In the genomic region with DNA sequence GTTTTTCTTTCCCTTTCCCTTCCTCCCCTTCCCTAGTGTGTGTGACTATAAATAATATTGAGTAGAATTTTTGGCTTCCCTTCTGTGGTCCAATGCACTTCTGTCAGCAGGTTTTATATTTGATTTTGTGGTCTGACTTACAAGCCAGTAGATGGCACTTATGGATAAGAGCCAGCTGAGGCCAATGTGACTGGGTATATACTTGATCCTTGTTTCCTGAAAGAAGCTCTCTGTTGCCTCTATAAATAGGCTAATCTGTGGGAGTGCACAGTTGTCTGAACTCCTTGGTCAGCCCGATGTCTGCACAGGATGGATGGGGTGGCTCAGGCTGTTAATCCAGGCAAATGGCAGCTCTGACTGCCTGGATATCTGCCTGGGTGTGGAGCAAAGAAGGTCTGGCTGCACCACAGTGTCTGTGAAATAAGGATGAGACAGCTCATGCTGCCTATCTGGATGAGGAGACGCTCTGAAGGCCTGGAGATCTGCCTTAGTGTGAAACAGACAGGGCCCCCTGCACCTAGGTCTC, we compare ENCODE assay signal across 32 cellular contexts.
A peak's percentile ranks its signal among the peaks of the same experiment; 100 is the strongest.
DNase-seq lines count a peak whose midpoint lies in the region; ATAC-seq, FAIRE-seq and TF ChIP-seq lines count a peak whose summit lies in the region.
"Had no signal": no experiment of that assay in that cellular context is flagged by ENCODE, and none has a peak within 500 bp of the region (broad histone marks: within the 10 kb centered on the region; RNA-seq: fewer than 3 reads in every experiment).

No MANE protein-coding gene starts in this region.

- no peak overlapping the region for H4K5ac ChIP-seq in mesendoderm (ENCODE audit: low read length)

- H3K27me3 ChIP-seq in PC-3 (ENCODE audit: low read length) (no peaks in the 10 kb centered on the region), mesendoderm (ENCODE audit: insufficient read depth, low read length, poor library complexity) (no peaks in the 10 kb centered on the region), upper lobe of right lung (no peaks in the 10 kb centered on the region), trophoblast cell (ENCODE audit: insufficient read depth, low read length) (no peaks in the 10 kb centered on the region)
- H3K27me3 ChIP-seq: adrenal gland, brain microvascular endothelial cell, dorsolateral prefrontal cortex, gastroesophageal sphincter, sigmoid colon had no signal

- no peaks in the 10 kb centered on the region for H3K9me3 ChIP-seq in PC-3 (ENCODE audit: low read length)
- no peaks in the 10 kb centered on the region for H3K9me3 ChIP-seq in upper lobe of right lung
- no peaks in the 10 kb centered on the region for H3K9me3 ChIP-seq in trophoblast cell (ENCODE audit: insufficient read depth, low read depth, low read length)
- H3K9me3 ChIP-seq: adrenal gland, psoas muscle, sigmoid colon had no signal

- ATAC-seq in PC-3 (peak; percentile 74), upper lobe of right lung (no peak), GM19395 (IDR thresholded peaks at IDR 0.05; ENCODE audit: unreplicated experiment) (no peak)
- ATAC-seq: gastroesophageal sphincter; psoas muscle; stimulated activated memory B cell treated with anti-CD40 and anti-IgM and Interleukin-4, amounts not matched to agents 10 μg/mL and 1 μg/mL and 100 μg/mL, for 72 hours; WTC11 had no signal

- intact Hi-C loops in PC-3 (cut with micrococcal nuclease) (no loop called here), upper lobe of right lung (cut with DNase I) (no loop called here)

- H4K12ac ChIP-seq in trophoblast cell (ENCODE audit: low read depth, low read length): no peak overlapping the region

- POLR2A ChIA-PET in PC-3 (lab: Charles Lee; ENCODE audit: unreplicated experiment): no interaction called here

- no peaks in the 10 kb centered on the region for H3K9me2 ChIP-seq in PC-3 (replicated peaks; ENCODE audit: low read length)

- H3K79me1 ChIP-seq in mesendoderm (ENCODE audit: low read length) (no peaks in the 10 kb centered on the region), trophoblast cell (ENCODE audit: low read length) (no peaks in the 10 kb centered on the region)

- H3K56ac ChIP-seq in mesendoderm (ENCODE audit: low read length): no peak overlapping the region

- H4K91ac ChIP-seq in trophoblast cell (ENCODE audit: low read depth, low read length): no peak overlapping the region

- H2AFZ ChIP-seq in PC-3 (ENCODE audit: low read length): no peak overlapping the region
- no peak overlapping the region for H2AFZ ChIP-seq in trophoblast cell (ENCODE audit: insufficient read depth, low read length, poor library complexity)

- no peak overlapping the region for H3K4ac ChIP-seq in mesendoderm (ENCODE audit: low read depth, low read length)
- H3K4ac ChIP-seq in trophoblast cell (ENCODE audit: low read depth, low read length): no peak overlapping the region

- H2BK120ac ChIP-seq in mesendoderm (ENCODE audit: low read depth, low read length) (no peak overlapping the region), trophoblast cell (ENCODE audit: insufficient read depth, low read length, poor library complexity) (no peak overlapping the region)

- H2BK5ac ChIP-seq in mesendoderm (ENCODE audit: low read length) (no peak overlapping the region), trophoblast cell (ENCODE audit: low read depth, low read length, poor library complexity) (no peak overlapping the region)

- FAIRE-seq in H54 (lab: Jason Lieb, UNC): peak; percentile 11
- FAIRE-seq: HTR-8/SVneo had no signal

- H3K9ac ChIP-seq in PC-3 (ENCODE audit: low read length) (no peak overlapping the region), mesendoderm (ENCODE audit: low read length) (no peak overlapping the region), trophoblast cell (ENCODE audit: low read length) (no peak overlapping the region)

- no peak overlapping the region for H3K4me2 ChIP-seq in PC-3 (ENCODE audit: low read length)
- no peak overlapping the region for H3K4me2 ChIP-seq in mesendoderm (ENCODE audit: low read length)
- no peak overlapping the region for H3K4me2 ChIP-seq in trophoblast cell (ENCODE audit: low read length)

- H2AK5ac ChIP-seq in mesendoderm (ENCODE audit: low read length) (no peak overlapping the region), trophoblast cell (ENCODE audit: low read length) (no peak overlapping the region)

- TF ChIP-seq POLR2A in H54 (IDR thresholded peaks at IDR 0.05; ENCODE audit: low read depth, low read length): no peak

- no peak overlapping the region for H3K18ac ChIP-seq in mesendoderm (ENCODE audit: low read length)
- no peak overlapping the region for H3K18ac ChIP-seq in trophoblast cell (ENCODE audit: low read length)

- H4K8ac ChIP-seq in mesendoderm (ENCODE audit: low read depth, low read length) (no peak overlapping the region), trophoblast cell (ENCODE audit: low read depth, low read length) (no peak overlapping the region)

- H3K4me3 ChIP-seq in PC-3 (ENCODE audit: low read length) (no peak overlapping the region), mesendoderm (ENCODE audit: low read length) (no peak overlapping the region), upper lobe of right lung (no peak overlapping the region), trophoblast cell (ENCODE audit: low read depth, low read length) (no peak overlapping the region)
- H3K4me3 ChIP-seq: adrenal gland, dorsolateral prefrontal cortex, gastroesophageal sphincter, psoas muscle, sigmoid colon, SK-N-MC had no signal

- no peak overlapping the region for H3K14ac ChIP-seq in trophoblast cell (ENCODE audit: low read length)

- CTCF ChIA-PET in PC-3 (lab: Charles Lee): no interaction called here

- H3F3A ChIP-seq in PC-3 (ENCODE audit: low read length, unreplicated experiment): no peaks in the 10 kb centered on the region

- H3K23ac ChIP-seq in mesendoderm (ENCODE audit: low read length) (no peak overlapping the region), trophoblast cell (ENCODE audit: low read length) (no peak overlapping the region)

- H4K20me1 ChIP-seq in PC-3 (ENCODE audit: low read length): no peaks in the 10 kb centered on the region

- BruUV-seq in PC-3 (replicated peaks; lab: Mats Ljungman, UMichigan): no TSS peak

- no peak overlapping the region for H2BK15ac ChIP-seq in mesendoderm (replicated peaks; ENCODE audit: low read depth)

- no CpG with 5 or more reads among the region's 2 CpGs for WGBS in mesendoderm (ENCODE audit: extremely low coverage, insufficient coverage, low lambda C conversion rate)
- no CpG with 5 or more reads among the region's 2 CpGs for WGBS in trophoblast cell (ENCODE audit: extremely low coverage, insufficient coverage, insufficient read length)

- no peaks in the 10 kb centered on the region for H3K36me3 ChIP-seq in PC-3 (ENCODE audit: low read depth, low read length)
- no peaks in the 10 kb centered on the region for H3K36me3 ChIP-seq in mesendoderm (ENCODE audit: control insufficient read depth, insufficient read depth, low read length)
- no peaks in the 10 kb centered on the region for H3K36me3 ChIP-seq in upper lobe of right lung
- H3K36me3 ChIP-seq in trophoblast cell (ENCODE audit: control insufficient read depth in 1 of 2, insufficient read depth in 2 of 2, low read length in 2 of 2): no peaks in the 10 kb centered on the region
- H3K36me3 ChIP-seq: adrenal gland, brain microvascular endothelial cell, gastroesophageal sphincter, sigmoid colon had no signal

- H3K79me2 ChIP-seq in PC-3 (ENCODE audit: low read length): no peaks in the 10 kb centered on the region
- H3K79me2 ChIP-seq in mesendoderm (ENCODE audit: control insufficient read depth, insufficient read depth, low read length): no peaks in the 10 kb centered on the region
- H3K79me2 ChIP-seq in trophoblast cell (ENCODE audit: control insufficient read depth, insufficient read depth, low read length, poor library complexity): no peaks in the 10 kb centered on the region

- no peaks in the 10 kb centered on the region for H3K4me1 ChIP-seq in PC-3 (ENCODE audit: insufficient read depth, low read length)
- H3K4me1 ChIP-seq in mesendoderm (ENCODE audit: control insufficient read depth, low read depth, low read length): no peaks in the 10 kb centered on the region
- no peaks in the 10 kb centered on the region for H3K4me1 ChIP-seq in upper lobe of right lung
- H3K4me1 ChIP-seq in trophoblast cell (ENCODE audit: control insufficient read depth in 1 of 2, insufficient read depth in 2 of 2, low read length in 2 of 2): no peaks in the 10 kb centered on the region
- H3K4me1 ChIP-seq: adrenal gland, gastroesophageal sphincter, psoas muscle, sigmoid colon had no signal

- TF ChIP-seq CTCF in PC-3 (conservative IDR thresholded peaks at IDR 0.05; ENCODE audit: low read depth, low read length) (no peak; the same call in 1 of the 2 replicates), upper lobe of right lung (IDR thresholded peaks at IDR 0.05) (no peak)

- DNase-seq in COR-L47 (lab: John Stamatoyannopoulos, UW): peak; percentile 2
- DNase-seq in H54 (ENCODE audit: insufficient read length, low spot score): no peak
- DNase-seq in PC-3: peak; percentile 51
- DNase-seq in mesendoderm: peak; percentile 3
- DNase-seq in upper lobe of right lung: no peak
- DNase-seq in trophoblast cell: no peak
- DNase-seq: activated CD4-positive, alpha-beta T cell treated with anti-CD3 and anti-CD28 coated beads, Interleukin-2, amount 50 U/mL, for 1 hour; activated naive CD4-positive, alpha-beta T cell treated with anti-CD3 and anti-CD28 coated beads for 36 hours; adrenal gland; brain microvascular endothelial cell; CD4-positive, CD25-positive, alpha-beta regulatory T cell; DMS 273 treated with DMSO at 0.1 percent for 48 hours; dorsolateral prefrontal cortex; H9; hypothalamus; immature natural killer cell; KG1; mesenchymal stem cell; NCI-H1417 treated with DMSO at 0.1 percent for 48 hours; NCI-H2107; NCI-H510A; psoas muscle; sigmoid colon; stimulated activated CD4-positive, alpha-beta T cell treated with anti-CD3 and anti-CD28 coated beads, Interleukin-4, amount 100 ng/mL, for 4 hours; substantia nigra had no signal

- H2BK12ac ChIP-seq in trophoblast cell (ENCODE audit: low read length): no peak overlapping the region

- H3K27ac ChIP-seq in PC-3 (ENCODE audit: low read length): no peak overlapping the region
- no peak overlapping the region for H3K27ac ChIP-seq in mesendoderm (ENCODE audit: low read depth, low read length)
- H3K27ac ChIP-seq in upper lobe of right lung: no peak overlapping the region
- H3K27ac ChIP-seq in trophoblast cell (ENCODE audit: low read depth, low read length): no peak overlapping the region
- H3K27ac ChIP-seq: adrenal gland, brain microvascular endothelial cell, dorsolateral prefrontal cortex, gastroesophageal sphincter, psoas muscle, RWPE1, sigmoid colon, SK-N-MC had no signal

Comparison
In these comparisons a context has a peak if more than half of its experiments do, and no peak if none do; other contexts are left out.
1. DNase-seq: peak in COR-L47 (single experiment), PC-3 (single experiment) and mesendoderm (single experiment); none in H54 (single experiment), upper lobe of right lung (single experiment) and trophoblast cell (0 of 2).